In the genomic region with DNA sequence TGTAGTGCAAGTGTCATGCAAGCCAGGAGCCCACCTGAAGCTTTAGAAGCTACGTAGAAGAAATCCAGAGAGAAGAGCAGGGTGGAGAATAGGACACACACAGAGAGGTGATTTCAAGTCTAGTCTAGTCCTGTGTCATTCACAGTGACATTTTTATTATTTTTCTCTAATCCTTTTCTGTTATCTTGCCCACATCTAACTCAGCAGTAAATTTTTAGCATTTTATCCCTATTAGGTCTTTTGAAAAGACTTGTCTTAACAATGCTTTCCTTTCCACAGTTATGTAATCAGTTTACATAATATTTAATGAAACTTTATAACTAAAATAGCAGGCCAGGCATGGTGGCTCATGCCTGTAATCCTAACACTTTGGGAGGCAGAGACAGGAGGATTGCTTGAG, we compare ENCODE assay signal across 25 cellular contexts.
"Had no signal": no experiment of that assay in that cellular context is flagged by ENCODE, and none has a peak within 500 bp of the region (broad histone marks: within the 10 kb centered on the region; RNA-seq: fewer than 3 reads in every experiment).

No MANE protein-coding gene starts in this region.

- H3K27me3 ChIP-seq: gastroesophageal sphincter, heart left ventricle, hepatocyte, left lung, right atrium auricular region, suprapubic skin, transverse colon, upper lobe of right lung, uterus had no signal

- H3K9me3 ChIP-seq: gastroesophageal sphincter, heart left ventricle, left lung, prostate gland, right atrium auricular region, suprapubic skin, transverse colon, upper lobe of right lung, uterus had no signal

- H3K36me3 ChIP-seq: gastroesophageal sphincter, heart left ventricle, left lung, prostate gland, right atrium auricular region, suprapubic skin, transverse colon, upper lobe of right lung, uterus had no signal

- H3K27ac ChIP-seq: gastroesophageal sphincter, heart left ventricle, hepatocyte, left lung, right atrium auricular region, suprapubic skin, transverse colon, upper lobe of right lung, uterus had no signal

- H3K4me1 ChIP-seq: left lung, prostate gland, transverse colon, upper lobe of right lung, uterus had no signal

- ATAC-seq: effector memory CD8-positive, alpha-beta T cell; gastroesophageal sphincter; heart left ventricle; left cardiac atrium; left lung; naive thymus-derived CD8-positive, alpha-beta T cell; sciatic nerve; stimulated activated naive CD8-positive, alpha-beta T cell treated with anti-CD3 and anti-CD28 coated beads, Interleukin-15, amount 100 ng/mL, for 72 hours; upper lobe of right lung had no signal

- DNase-seq: cortex of kidney; effector memory CD8-positive, alpha-beta T cell; foreskin fibroblast; heart left ventricle; left cardiac atrium; left lung; naive thymus-derived CD8-positive, alpha-beta T cell; nephron progenitor cell; nucleus accumbens; stimulated activated CD4-positive, alpha-beta T cell treated with anti-CD3 and anti-CD28 coated beads, Interleukin-12 subunit alpha, Interleukin-12 subunit beta, amount 100 ng/mL, for 4 hours; stimulated activated CD4-positive, alpha-beta T cell treated with anti-CD3 and anti-CD28 coated beads, Interleukin-1b, Interleukin-23, amount 100 ng/mL, for 48 hours; stimulated activated CD4-positive, alpha-beta T cell treated with anti-CD3 and anti-CD28 coated beads, Interleukin-4, amount 100 ng/mL, for 1 hour; stimulated activated CD8-positive, alpha-beta memory T cell treated with anti-CD3 and anti-CD28 coated beads, Interleukin-4, amount 100 ng/mL, for 48 hours; stimulated activated naive CD4-positive, alpha-beta T cell; stimulated activated naive CD8-positive, alpha-beta T cell treated with anti-CD3 and anti-CD28 coated beads, Interleukin-15, amount 100 ng/mL, for 72 hours; transverse colon; upper lobe of right lung; uterus had no signal

- H3K4me3 ChIP-seq: gastroesophageal sphincter, heart left ventricle, hepatocyte, left lung, prostate gland, right atrium auricular region, smooth muscle cell, suprapubic skin, transverse colon, upper lobe of right lung, uterus had no signal
